Comparison of ENCODE assay signal across 1 cellular context in the genomic region with DNA sequence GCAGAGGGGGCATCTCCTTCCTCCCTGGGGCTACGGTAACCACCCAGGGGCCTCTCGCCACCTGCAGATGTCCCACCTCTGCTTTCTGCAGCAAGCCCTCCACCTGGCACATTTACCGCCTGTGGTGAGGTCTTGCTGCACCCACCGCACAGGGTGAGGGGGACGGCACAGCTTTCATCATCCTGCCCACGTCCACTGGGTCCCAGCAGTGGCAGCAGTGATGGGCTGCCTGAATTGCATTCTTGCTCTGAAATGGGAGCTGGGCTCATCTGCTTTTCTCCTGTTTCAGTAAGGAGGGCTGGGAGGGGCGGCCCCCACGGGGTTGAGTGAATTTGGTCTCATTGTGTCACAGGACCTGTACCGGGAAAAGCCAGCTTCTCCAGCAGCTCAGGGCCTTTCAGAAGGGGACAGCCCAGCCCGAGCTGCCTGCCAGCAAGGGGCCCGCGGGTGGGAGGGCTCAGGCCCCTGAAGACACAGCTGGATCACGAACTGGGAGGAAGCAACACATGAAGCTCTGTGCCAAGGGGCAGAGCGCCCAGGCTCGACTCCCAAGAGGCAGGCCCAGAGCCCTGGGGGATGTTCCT.
TF ChIP-seq lines count a peak whose summit lies in the region.

No MANE protein-coding gene starts in this region.

TF ChIP-seq in GM12878, 131 proteins besides CTCF, POLR2A, EP300 and RAD21:
- TF ChIP-seq, protein P1, sequence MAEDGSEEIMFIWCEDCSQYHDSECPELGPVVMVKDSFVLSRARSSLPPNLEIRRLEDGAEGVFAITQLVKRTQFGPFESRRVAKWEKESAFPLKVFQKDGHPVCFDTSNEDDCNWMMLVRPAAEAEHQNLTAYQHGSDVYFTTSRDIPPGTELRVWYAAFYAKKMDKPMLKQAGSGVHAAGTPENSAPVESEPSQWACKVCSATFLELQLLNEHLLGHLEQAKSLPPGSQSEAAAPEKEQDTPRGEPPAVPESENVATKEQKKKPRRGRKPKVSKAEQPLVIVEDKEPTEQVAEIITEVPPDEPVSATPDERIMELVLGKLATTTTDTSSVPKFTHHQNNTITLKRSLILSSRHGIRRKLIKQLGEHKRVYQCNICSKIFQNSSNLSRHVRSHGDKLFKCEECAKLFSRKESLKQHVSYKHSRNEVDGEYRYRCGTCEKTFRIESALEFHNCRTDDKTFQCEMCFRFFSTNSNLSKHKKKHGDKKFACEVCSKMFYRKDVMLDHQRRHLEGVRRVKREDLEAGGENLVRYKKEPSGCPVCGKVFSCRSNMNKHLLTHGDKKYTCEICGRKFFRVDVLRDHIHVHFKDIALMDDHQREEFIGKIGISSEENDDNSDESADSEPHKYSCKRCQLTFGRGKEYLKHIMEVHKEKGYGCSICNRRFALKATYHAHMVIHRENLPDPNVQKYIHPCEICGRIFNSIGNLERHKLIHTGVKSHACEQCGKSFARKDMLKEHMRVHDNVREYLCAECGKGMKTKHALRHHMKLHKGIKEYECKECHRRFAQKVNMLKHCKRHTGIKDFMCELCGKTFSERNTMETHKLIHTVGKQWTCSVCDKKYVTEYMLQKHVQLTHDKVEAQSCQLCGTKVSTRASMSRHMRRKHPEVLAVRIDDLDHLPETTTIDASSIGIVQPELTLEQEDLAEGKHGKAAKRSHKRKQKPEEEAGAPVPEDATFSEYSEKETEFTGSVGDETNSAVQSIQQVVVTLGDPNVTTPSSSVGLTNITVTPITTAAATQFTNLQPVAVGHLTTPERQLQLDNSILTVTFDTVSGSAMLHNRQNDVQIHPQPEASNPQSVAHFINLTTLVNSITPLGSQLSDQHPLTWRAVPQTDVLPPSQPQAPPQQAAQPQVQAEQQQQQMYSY (CRISPR knock-in tag; IDR thresholded peaks at IDR 0.05), result no peak
- TF ChIP-seq, protein P2, sequence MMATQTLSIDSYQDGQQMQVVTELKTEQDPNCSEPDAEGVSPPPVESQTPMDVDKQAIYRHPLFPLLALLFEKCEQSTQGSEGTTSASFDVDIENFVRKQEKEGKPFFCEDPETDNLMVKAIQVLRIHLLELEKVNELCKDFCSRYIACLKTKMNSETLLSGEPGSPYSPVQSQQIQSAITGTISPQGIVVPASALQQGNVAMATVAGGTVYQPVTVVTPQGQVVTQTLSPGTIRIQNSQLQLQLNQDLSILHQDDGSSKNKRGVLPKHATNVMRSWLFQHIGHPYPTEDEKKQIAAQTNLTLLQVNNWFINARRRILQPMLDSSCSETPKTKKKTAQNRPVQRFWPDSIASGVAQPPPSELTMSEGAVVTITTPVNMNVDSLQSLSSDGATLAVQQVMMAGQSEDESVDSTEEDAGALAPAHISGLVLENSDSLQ (IDR thresholded peaks at IDR 0.05), result no peak
- no peak for TF ChIP-seq FOXM1 (IDR thresholded peaks at IDR 0.05; ENCODE audit: low read depth, low read length)
- no peak for TF ChIP-seq TCF12 (IDR thresholded peaks at IDR 0.05; ENCODE audit: low read depth, low read length)
- no peak for TF ChIP-seq MEF2B (IDR thresholded peaks at IDR 0.05; ENCODE audit: partially characterized antibody, poor library complexity, severe bottlenecking)
- TF ChIP-seq MTA2 (IDR thresholded peaks at IDR 0.05; ENCODE audit: low read depth), result no peak
- no peak for TF ChIP-seq BCLAF1 (IDR thresholded peaks at IDR 0.05)
- no peak for TF ChIP-seq SP1 (IDR thresholded peaks at IDR 0.05; ENCODE audit: low read depth, low read length)
- no peak for TF ChIP-seq MXI1 (IDR thresholded peaks at IDR 0.05; ENCODE audit: low read depth, low read length)
- TF ChIP-seq CHD1 (IDR thresholded peaks at IDR 0.05; ENCODE audit: low read depth, low read length), result no peak
- no peak for TF ChIP-seq CREB1 (IDR thresholded peaks at IDR 0.05; ENCODE audit: low read depth)
- no peak for TF ChIP-seq MTA3 (IDR thresholded peaks at IDR 0.05; ENCODE audit: borderline replicate concordance, low read length)
- TF ChIP-seq HDGF (IDR thresholded peaks at IDR 0.05), result no peak
- no peak for TF ChIP-seq WRNIP1 (IDR thresholded peaks at IDR 0.05; ENCODE audit: borderline replicate concordance, low read depth, low read length)
- TF ChIP-seq BCL11A (IDR thresholded peaks at IDR 0.05; ENCODE audit: low read depth, low read length), result no peak
- no peak for TF ChIP-seq CHD2 (IDR thresholded peaks at IDR 0.05; ENCODE audit: borderline replicate concordance, low read depth, low read length)
- TF ChIP-seq, protein P3, sequence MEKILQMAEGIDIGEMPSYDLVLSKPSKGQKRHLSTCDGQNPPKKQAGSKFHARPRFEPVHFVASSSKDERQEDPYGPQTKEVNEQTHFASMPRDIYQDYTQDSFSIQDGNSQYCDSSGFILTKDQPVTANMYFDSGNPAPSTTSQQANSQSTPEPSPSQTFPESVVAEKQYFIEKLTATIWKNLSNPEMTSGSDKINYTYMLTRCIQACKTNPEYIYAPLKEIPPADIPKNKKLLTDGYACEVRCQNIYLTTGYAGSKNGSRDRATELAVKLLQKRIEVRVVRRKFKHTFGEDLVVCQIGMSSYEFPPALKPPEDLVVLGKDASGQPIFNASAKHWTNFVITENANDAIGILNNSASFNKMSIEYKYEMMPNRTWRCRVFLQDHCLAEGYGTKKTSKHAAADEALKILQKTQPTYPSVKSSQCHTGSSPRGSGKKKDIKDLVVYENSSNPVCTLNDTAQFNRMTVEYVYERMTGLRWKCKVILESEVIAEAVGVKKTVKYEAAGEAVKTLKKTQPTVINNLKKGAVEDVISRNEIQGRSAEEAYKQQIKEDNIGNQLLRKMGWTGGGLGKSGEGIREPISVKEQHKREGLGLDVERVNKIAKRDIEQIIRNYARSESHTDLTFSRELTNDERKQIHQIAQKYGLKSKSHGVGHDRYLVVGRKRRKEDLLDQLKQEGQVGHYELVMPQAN (conservative IDR thresholded peaks at IDR 0.05), result no peak
- no peak for TF ChIP-seq SMC3 (IDR thresholded peaks at IDR 0.05; ENCODE audit: borderline replicate concordance, low read length)
- TF ChIP-seq BRCA1 (IDR thresholded peaks at IDR 0.05; ENCODE audit: low read depth, low read length), result no peak
TF ChIP-seq in GM12878: peak in this region for 0.
